In the genomic region with DNA sequence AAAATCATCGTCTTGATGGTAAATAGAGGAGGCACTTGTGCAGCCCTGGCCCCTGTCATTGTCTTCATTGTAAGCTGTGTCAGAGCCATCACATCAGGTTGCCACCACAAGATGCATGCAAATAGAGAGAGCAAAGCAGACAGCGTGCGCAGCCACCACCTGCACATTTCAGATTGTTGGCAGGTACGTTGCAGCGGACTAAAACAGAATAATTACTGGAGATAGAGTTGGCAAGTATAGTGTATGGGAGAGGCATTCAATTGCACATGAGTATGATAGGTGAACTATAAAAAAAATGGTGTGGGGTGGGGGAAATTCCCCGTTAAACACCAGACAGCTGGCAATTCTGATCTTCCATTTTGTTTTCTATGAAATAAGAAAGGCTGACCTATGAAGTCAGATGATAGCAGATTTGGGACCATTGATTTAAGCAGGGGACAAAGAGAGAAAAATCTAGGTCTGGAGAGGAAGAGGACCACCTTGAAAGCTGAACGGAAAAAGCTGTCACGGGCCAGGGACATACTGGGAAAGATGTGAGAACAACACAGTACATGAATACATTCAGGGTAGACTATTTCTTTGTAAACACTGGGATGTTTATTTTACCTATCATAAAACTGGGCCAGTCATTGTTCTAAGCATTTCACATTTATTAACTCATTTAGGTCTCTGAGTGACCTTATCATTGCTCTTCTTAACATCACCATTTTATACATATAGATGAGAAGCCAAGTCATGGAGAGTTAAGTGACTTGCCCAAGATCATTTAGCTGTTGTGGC, we compare ENCODE assay signal across 22 cellular contexts.
"Had no signal": no experiment of that assay in that cellular context is flagged by ENCODE, and none has a peak within 500 bp of the region (broad histone marks: within the 10 kb centered on the region; RNA-seq: fewer than 3 reads in every experiment).

No MANE protein-coding gene starts in this region.

- DNase-seq: activated CD4-positive, alpha-beta memory T cell treated with anti-CD3 and anti-CD28 coated beads for 36 hours; activated CD4-positive, alpha-beta T cell treated with anti-CD3 and anti-CD28 coated beads for 36 hours; activated T-cell treated with anti-CD3 and anti-CD28 coated beads for 4 hours; cerebellar nuclear complex; effector CD8-positive, alpha-beta T cell; gastrocnemius medialis; head of caudate nucleus; kidney glomerular epithelial cell; left ventricle myocardium superior; ovary; stimulated activated CD4-positive, alpha-beta T cell treated with anti-CD3 and anti-CD28 coated beads, Interleukin-4, amount 100 ng/mL, for 1 hour; upper lobe of right lung had no signal

- H3K27ac Mint-ChIP-seq: activated CD4-positive, alpha-beta memory T cell treated with anti-CD3 and anti-CD28 coated beads for 36 hours; activated CD4-positive, alpha-beta T cell treated with anti-CD3 and anti-CD28 coated beads for 36 hours; activated naive CD8-positive, alpha-beta T cell; activated T-helper 1 cell treated with anti-CD3 and anti-CD28 coated beads, Interleukin-12 subunit alpha, Interleukin-12 subunit beta, Interleukin-2, Interleukin-4 antibody, amounts not matched to agents 30 ng/mL and 10 ng/mL and 1 ng/mL, durations not matched to agents 14 hours and 24 hours and 36 hours; dendritic cell treated with granulocyte-macrophage colony-stimulating factor and Interleukin-4, amounts not matched to agents 40 ng/mL and 50 ng/mL, for 4 days; stimulated activated effector memory CD8-positive, alpha-beta T cell treated with anti-CD3 and anti-CD28 coated beads, Interleukin-12 subunit alpha, Interleukin-12 subunit beta, amount 100 ng/mL, for 72 hours had no signal

- H3K27ac ChIP-seq: gastrocnemius medialis, ovary, thoracic aorta, upper lobe of right lung had no signal

- H3K9me3 Mint-ChIP-seq: activated CD4-positive, alpha-beta memory T cell treated with anti-CD3 and anti-CD28 coated beads for 36 hours; activated T-helper 1 cell treated with anti-CD3 and anti-CD28 coated beads, Interleukin-12 subunit alpha, Interleukin-12 subunit beta, Interleukin-2, Interleukin-4 antibody, amounts not matched to agents 30 ng/mL and 10 ng/mL and 1 ng/mL, durations not matched to agents 14 hours and 24 hours and 36 hours; neural crest cell; stimulated activated effector memory CD8-positive, alpha-beta T cell treated with anti-CD3 and anti-CD28 coated beads, Interleukin-12 subunit alpha, Interleukin-12 subunit beta, amount 100 ng/mL, for 72 hours had no signal

- H3K27me3 ChIP-seq: gastrocnemius medialis, ovary, upper lobe of right lung had no signal

- H3K36me3 Mint-ChIP-seq: activated CD4-positive, alpha-beta memory T cell treated with anti-CD3 and anti-CD28 coated beads for 36 hours; activated naive CD8-positive, alpha-beta T cell; stimulated activated effector memory CD8-positive, alpha-beta T cell treated with anti-CD3 and anti-CD28 coated beads, Interleukin-12 subunit alpha, Interleukin-12 subunit beta, amount 100 ng/mL, for 72 hours had no signal

- H3K4me3 Mint-ChIP-seq: activated CD4-positive, alpha-beta memory T cell treated with anti-CD3 and anti-CD28 coated beads for 36 hours; activated CD4-positive, alpha-beta T cell treated with anti-CD3 and anti-CD28 coated beads for 36 hours; activated naive CD8-positive, alpha-beta T cell; activated T-helper 1 cell treated with anti-CD3 and anti-CD28 coated beads, Interleukin-12 subunit alpha, Interleukin-12 subunit beta, Interleukin-2, Interleukin-4 antibody, amounts not matched to agents 30 ng/mL and 10 ng/mL and 1 ng/mL, durations not matched to agents 14 hours and 24 hours and 36 hours; dendritic cell treated with granulocyte-macrophage colony-stimulating factor and Interleukin-4, amounts not matched to agents 40 ng/mL and 50 ng/mL, for 4 days; neural crest cell; stimulated activated effector memory CD8-positive, alpha-beta T cell treated with anti-CD3 and anti-CD28 coated beads, Interleukin-12 subunit alpha, Interleukin-12 subunit beta, amount 100 ng/mL, for 72 hours had no signal

- ATAC-seq: activated CD4-positive, alpha-beta T cell treated with anti-CD3 and anti-CD28 coated beads for 36 hours; esophagus mucosa; gastrocnemius medialis; left ventricle myocardium superior; sciatic nerve; stimulated activated effector memory CD8-positive, alpha-beta T cell treated with anti-CD3 and anti-CD28 coated beads, Interleukin-12 subunit alpha, Interleukin-12 subunit beta, amount 100 ng/mL, for 72 hours; upper lobe of right lung had no signal

- H3K9me3 ChIP-seq: gastrocnemius medialis, ovary, thoracic aorta, upper lobe of right lung had no signal

- H3K4me2 ChIP-seq: smooth muscle cell had no signal

- H3K4me3 ChIP-seq: gastrocnemius medialis, ovary, smooth muscle cell, thoracic aorta, upper lobe of right lung had no signal

- H3K27me3 Mint-ChIP-seq: activated CD4-positive, alpha-beta memory T cell treated with anti-CD3 and anti-CD28 coated beads for 36 hours; dendritic cell treated with granulocyte-macrophage colony-stimulating factor and Interleukin-4, amounts not matched to agents 40 ng/mL and 50 ng/mL, for 4 days had no signal

- H3K36me3 ChIP-seq: gastrocnemius medialis, ovary, thoracic aorta, upper lobe of right lung had no signal

- FAIRE-seq: bronchial epithelial cell had no signal

- H3K4me1 Mint-ChIP-seq: activated CD4-positive, alpha-beta T cell treated with anti-CD3 and anti-CD28 coated beads for 36 hours; stimulated activated effector memory CD8-positive, alpha-beta T cell treated with anti-CD3 and anti-CD28 coated beads, Interleukin-12 subunit alpha, Interleukin-12 subunit beta, amount 100 ng/mL, for 72 hours had no signal

- H3K4me1 ChIP-seq: gastrocnemius medialis, upper lobe of right lung had no signal
